ENCODE assay signal across 8 cellular contexts in genomic region chr15:84716036-84716732, GRCh38.
A peak's percentile ranks its signal among the peaks of the same experiment; 100 is the strongest.
DNase-seq lines count a peak whose midpoint lies in the region; ATAC-seq and TF ChIP-seq lines count a peak whose summit lies in the region.

TSS of gene SEC11A (minus strand) at chr15:84716139. CDS start at chr15:84716075, 64 bp downstream.

- ATAC-seq in HG03196 (IDR thresholded peaks at IDR 0.05; ENCODE audit: unreplicated experiment), result peak; percentile 93

- in situ Hi-C loops in GM18951 (cut with MboI; ENCODE audit: low sequenced_read_pairs, unreplicated experiment), result no loop called here

- DNase-seq in AG08395 (ENCODE audit: low spot score), result peak; percentile 98
- DNase-seq in NCI-H345 (lab: John Stamatoyannopoulos, UW), result peak; percentile 86
- peak; percentile 83 to 92 (median 86) for DNase-seq in activated CD4-positive, CD25-positive, alpha-beta regulatory T cell (lab: John Stamatoyannopoulos, UW)
- DNase-seq in central memory CD4-positive, alpha-beta T cell, result peak; percentile 89
- peak; percentile 94 for DNase-seq in iris pigment epithelial cell (ENCODE audit: low read depth)
- peak; percentile 87 to 89 for DNase-seq in stimulated activated CD4-positive, alpha-beta T cell treated with anti-CD3 and anti-CD28 coated beads, Interleukin-12 subunit alpha, Interleukin-12 subunit beta, amount 100 ng/mL, for 24 hours (ENCODE audit: low read depth in 2 of 2)

- TF ChIP-seq POLR2A in GM18951 (IDR thresholded peaks at IDR 0.05; ENCODE audit: extremely low read depth, insufficient read depth, insufficient read length), result peak; percentile 88

Comparison
In these comparisons a context has a peak if more than half of its experiments do, and no peak if none do; other contexts are left out.
1. Peak in every context shown above with its lines: DNase-seq and ATAC-seq.